ENCODE assay signal across 18 cellular contexts in genomic region chr4:90142091-90142490, GRCh38. TPM values are rescaled to one million over a fixed set of nuclear protein-coding genes. Genes with fewer than 3 reads are reported as not detected.
DNase-seq lines count a peak whose midpoint lies in the region; ATAC-seq, FAIRE-seq and TF ChIP-seq lines count a peak whose summit lies in the region.
"Had no signal": no experiment of that assay in that cellular context is flagged by ENCODE, and none has a peak within 500 bp of the region (broad histone marks: within the 10 kb centered on the region; RNA-seq: fewer than 3 reads in every experiment).

No MANE protein-coding gene starts in this region.

- TF ChIP-seq CTCF in D721Med (IDR thresholded peaks at IDR 0.05; ENCODE audit: insufficient read depth, missing control alignments) (no peak), mucosa of descending colon (IDR thresholded peaks at IDR 0.05) (no peak), upper lobe of left lung (IDR thresholded peaks at IDR 0.05) (no peak)

- H3K36me3 ChIP-seq in Karpas-422 (ENCODE audit: insufficient read depth, low read length) (no peaks in the 10 kb centered on the region), mucosa of descending colon (ENCODE audit: low read depth) (no peaks in the 10 kb centered on the region), upper lobe of left lung (no peaks in the 10 kb centered on the region)
- H3K36me3 ChIP-seq: SJCRH30 had no signal

- no peaks in the 10 kb centered on the region for H4K20me1 ChIP-seq in Karpas-422 (ENCODE audit: insufficient read depth, low read depth, low read length)

- H3K9me2 ChIP-seq in Karpas-422 (replicated peaks; ENCODE audit: insufficient read depth, low read length) = no peaks in the 10 kb centered on the region

- TF ChIP-seq EP300 in upper lobe of left lung (IDR thresholded peaks at IDR 0.05) = no peak

- H3K4me1 ChIP-seq in Karpas-422 (ENCODE audit: low read length) = peaks cover 20% of the 10 kb centered on the region
- H3K4me1 ChIP-seq in mucosa of descending colon (ENCODE audit: low read depth) = no peaks in the 10 kb centered on the region
- no peaks in the 10 kb centered on the region for H3K4me1 ChIP-seq in upper lobe of left lung

- H3K4me3 ChIP-seq in Karpas-422 (ENCODE audit: low read length) (no peak overlapping the region), mucosa of descending colon (no peak overlapping the region), upper lobe of left lung (no peak overlapping the region)
- H3K4me3 ChIP-seq: SJCRH30 had no signal

- H2AFZ ChIP-seq in Karpas-422 (ENCODE audit: low read length) = 0 out of 2 replicates have a peak overlapping the region, but pooled peaks have one; percentile 18

- peak; percentile 90 for FAIRE-seq in D721Med (lab: Jason Lieb, UNC)
- FAIRE-seq: G401.6, GM12891, GM19239 had no signal

- intact Hi-C loops in mucosa of descending colon (cut with DNase I, micrococcal nuclease) = no loop called here
- intact Hi-C loops in left cardiac atrium (cut with DNase I) = no loop called here

- H3K4me2 ChIP-seq in Karpas-422 (ENCODE audit: low read depth, low read length, poor library complexity, severe bottlenecking) = peak overlapping the region; percentile 24

- no peak for DNase-seq in D721Med (ENCODE audit: insufficient read length, low spot score)
- DNase-seq in Karpas-422 = peak; percentile 64
- peak; percentile 71 for DNase-seq in NCI-H82 (lab: John Stamatoyannopoulos, UW)
- DNase-seq in mucosa of descending colon = no peak
- no peak for DNase-seq in left cardiac atrium
- no peak for DNase-seq in SW 1271 (lab: John Stamatoyannopoulos, UW)
- no peak for DNase-seq in upper lobe of left lung
- DNase-seq: CD8-positive, alpha-beta memory T cell; GOT3; NCI-H187 treated with DMSO at 0.1 percent for 48 hours; NCI-H226; RPMI8226; T-helper 9 cell had no signal

- no peaks in the 10 kb centered on the region for H3K27me3 ChIP-seq in Karpas-422 (ENCODE audit: low read length)
- H3K27me3 ChIP-seq in upper lobe of left lung = no peaks in the 10 kb centered on the region
- H3K27me3 ChIP-seq: SJCRH30 had no signal

- ATAC-seq in mucosa of descending colon (peak; percentile 47), left cardiac atrium (no peak), upper lobe of left lung (ENCODE audit: low FRiP score in 2 of 2) (no peak)

- H3K79me2 ChIP-seq in Karpas-422 (ENCODE audit: low read length) = no peaks in the 10 kb centered on the region

- H3K9me3 ChIP-seq in Karpas-422 (ENCODE audit: low read length) (no peaks in the 10 kb centered on the region), mucosa of descending colon (no peaks in the 10 kb centered on the region), upper lobe of left lung (no peaks in the 10 kb centered on the region)
- H3K9me3 ChIP-seq: SJCRH30 had no signal

- no peak for TF ChIP-seq POLR2A in upper lobe of left lung (IDR thresholded peaks at IDR 0.05)

- H3K9ac ChIP-seq in Karpas-422 (ENCODE audit: low read length) = no peak overlapping the region

- WGBS in upper lobe of left lung, 2 donors = 40 to 42% methylated on average over 1 of the region's 1 CpG

- H3K27ac ChIP-seq in Karpas-422 (ENCODE audit: low read length) (no peak overlapping the region), upper lobe of left lung (no peak overlapping the region)
- H3K27ac ChIP-seq: SJCRH30 had no signal

RNA-seq across cellular contexts. Expression of gene CCSER1, which starts 14.9 kb away (rescaled TPM):
- total RNA-seq in Karpas-422 (2014; rRNA removed; shearing (Covaris generic); ENCODE audit: low replicate concordance) = 0.87 and 3.6 TPM in 2 replicates
- total RNA-seq in mucosa of descending colon (10 to 100 TPM; 11.1 to 32.4 (median 13.3) TPM), left cardiac atrium (10 to 100 TPM in 1 of 2 donors, 1 to 10 TPM in 1; 9.6 to 12.3 TPM), upper lobe of left lung (10 to 100 TPM in 3 of 6 donors, 1 to 10 TPM in 3; 4.4 to 26.1 (median 13.8) TPM)
- total RNA-seq: OCI-LY7 had no signal

Comparison
In these comparisons a context has a peak if more than half of its experiments do, and no peak if none do; other contexts are left out.
1. DNase-seq: peak in Karpas-422 (single experiment) and NCI-H82 (single experiment); none in D721Med (single experiment), mucosa of descending colon (0 of 3), left cardiac atrium (single experiment), SW 1271 (0 of 2) and upper lobe of left lung (0 of 2).